ENCODE assay signal across 19 cellular contexts in genomic region chr17:13539421-13539820, GRCh38.
"Had no signal": no experiment of that assay in that cellular context is flagged by ENCODE, and none has a peak within 500 bp of the region (broad histone marks: within the 10 kb centered on the region; RNA-seq: fewer than 3 reads in every experiment).

No MANE protein-coding gene starts in this region.

- ATAC-seq: foreskin keratinocyte; natural killer cell treated with Interleukin-12 subunit alpha and Interleukin-12 subunit beta and Interleukin-15 and Interleukin-18, amount 100 ng/mL, for 72 hours; pancreas; right cardiac atrium; stimulated activated effector memory CD8-positive, alpha-beta T cell treated with anti-CD3 and anti-CD28 coated beads, Interleukin-12 subunit alpha, Interleukin-12 subunit beta, amount 100 ng/mL, for 72 hours; stimulated activated naive CD8-positive, alpha-beta T cell treated with anti-CD3 and anti-CD28 coated beads, Interleukin-15, Interleukin-2, amounts not matched to agents 100 U/mL and 50 U/mL, for 24 hours had no signal

- H3K9me3 Mint-ChIP-seq: natural killer cell treated with Interleukin-12 subunit alpha and Interleukin-12 subunit beta and Interleukin-15 and Interleukin-18, amount 100 ng/mL, for 72 hours had no signal

- H3K4me1 Mint-ChIP-seq: stimulated activated effector memory CD8-positive, alpha-beta T cell treated with anti-CD3 and anti-CD28 coated beads, Interleukin-12 subunit alpha, Interleukin-12 subunit beta, amount 100 ng/mL, for 72 hours had no signal

- H3K36me3 Mint-ChIP-seq: natural killer cell treated with Interleukin-12 subunit alpha and Interleukin-12 subunit beta and Interleukin-15 and Interleukin-18, amount 100 ng/mL, for 72 hours; stimulated activated effector memory CD8-positive, alpha-beta T cell treated with anti-CD3 and anti-CD28 coated beads, Interleukin-12 subunit alpha, Interleukin-12 subunit beta, amount 100 ng/mL, for 72 hours had no signal

- DNase-seq: colonic mucosa; dermis blood vessel endothelial cell; esophagus squamous epithelium; foreskin keratinocyte; nucleus accumbens; pancreas; right cardiac atrium; stimulated activated CD4-positive, alpha-beta T cell treated with anti-CD3 and anti-CD28 coated beads, Interleukin-4, amount 100 ng/mL, for 1 hour; stimulated activated CD8-positive, alpha-beta memory T cell treated with anti-CD3 and anti-CD28 coated beads, Interleukin-4, amount 100 ng/mL, for 48 hours; stimulated activated naive CD8-positive, alpha-beta T cell treated with anti-CD3 and anti-CD28 coated beads, Interleukin-15, Interleukin-2, amounts not matched to agents 100 U/mL and 50 U/mL, for 24 hours; tibial artery; upper lobe of left lung had no signal

- H3K9ac ChIP-seq: neural progenitor cell had no signal

- H3K4me3 ChIP-seq: colonic mucosa, esophagus squamous epithelium, hepatocyte, neural progenitor cell, pancreas, suprapubic skin, tibial artery, upper lobe of left lung, vagina had no signal

- H3K4me1 ChIP-seq: colonic mucosa, foreskin keratinocyte, neural progenitor cell, pancreas, tibial artery, upper lobe of left lung had no signal

- H3K4me3 Mint-ChIP-seq: natural killer cell treated with Interleukin-12 subunit alpha and Interleukin-12 subunit beta and Interleukin-15 and Interleukin-18, amount 100 ng/mL, for 72 hours; neural progenitor cell; stimulated activated effector memory CD8-positive, alpha-beta T cell treated with anti-CD3 and anti-CD28 coated beads, Interleukin-12 subunit alpha, Interleukin-12 subunit beta, amount 100 ng/mL, for 72 hours had no signal

- H2AFZ ChIP-seq: hepatocyte, neural progenitor cell had no signal

- H3K27ac ChIP-seq: colonic mucosa, esophagus squamous epithelium, foreskin keratinocyte, hepatocyte, neural progenitor cell, pancreas, suprapubic skin, tibial artery, upper lobe of left lung, vagina had no signal

- H3K9me3 ChIP-seq: colonic mucosa, pancreas, suprapubic skin, tibial artery, vagina had no signal

- H3K36me3 ChIP-seq: colonic mucosa, esophagus squamous epithelium, neural progenitor cell, pancreas, suprapubic skin, tibial artery, upper lobe of left lung, vagina had no signal

- H3K4me2 ChIP-seq: hepatocyte, neural progenitor cell had no signal

- H3K27me3 Mint-ChIP-seq: progenitor cell of endocrine pancreas had no signal

- H3K27me3 ChIP-seq: colonic mucosa, esophagus squamous epithelium, foreskin keratinocyte, hepatocyte, neural progenitor cell, pancreas, suprapubic skin, tibial artery, upper lobe of left lung, vagina had no signal

- H3K27ac Mint-ChIP-seq: natural killer cell treated with Interleukin-12 subunit alpha and Interleukin-12 subunit beta and Interleukin-15 and Interleukin-18, amount 100 ng/mL, for 72 hours; neural progenitor cell; progenitor cell of endocrine pancreas; stimulated activated effector memory CD8-positive, alpha-beta T cell treated with anti-CD3 and anti-CD28 coated beads, Interleukin-12 subunit alpha, Interleukin-12 subunit beta, amount 100 ng/mL, for 72 hours had no signal

- H3K79me2 ChIP-seq: hepatocyte had no signal
